ENCODE assay signal across 1 cellular context in the genomic region with DNA sequence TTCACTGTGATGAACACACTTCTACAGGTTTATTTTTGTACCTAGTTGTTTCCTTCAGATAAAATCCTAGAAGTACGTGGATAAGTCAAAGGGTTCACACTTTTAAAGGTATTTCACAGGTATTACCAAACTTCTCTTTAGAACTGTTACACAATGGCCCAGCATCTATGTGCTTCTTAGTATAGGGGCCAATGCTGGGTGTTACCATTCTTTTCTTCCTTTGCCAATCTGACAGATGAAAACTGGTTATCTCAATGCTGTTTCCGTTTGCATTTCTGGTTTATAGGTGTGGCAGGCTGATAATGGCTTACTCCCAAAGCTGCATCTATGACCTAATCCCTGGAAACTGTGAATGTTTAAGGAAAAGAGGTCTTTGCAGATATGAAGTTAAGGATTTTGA.
TF ChIP-seq lines count a peak whose summit lies in the region.

No MANE protein-coding gene starts in this region.

TF ChIP-seq in A549, 52 proteins besides CTCF, POLR2A, EP300 and RAD21 (continued from another document):
- TF ChIP-seq REST (IDR thresholded peaks at IDR 0.05) (no peak), ELK1 (IDR thresholded peaks at IDR 0.05; ENCODE audit: low read depth, low read length) (no peak), RCOR1 (IDR thresholded peaks at IDR 0.05; ENCODE audit: low read depth, low read length) (no peak), ZNF302 (CRISPR knock-in tag; IDR thresholded peaks at IDR 0.05) (no peak), HDAC2 (IDR thresholded peaks at IDR 0.05) (no peak)
TF ChIP-seq in A549: peak in this region for 0.
